Comparison of ENCODE assay signal across 1 cellular context in the genomic region with DNA sequence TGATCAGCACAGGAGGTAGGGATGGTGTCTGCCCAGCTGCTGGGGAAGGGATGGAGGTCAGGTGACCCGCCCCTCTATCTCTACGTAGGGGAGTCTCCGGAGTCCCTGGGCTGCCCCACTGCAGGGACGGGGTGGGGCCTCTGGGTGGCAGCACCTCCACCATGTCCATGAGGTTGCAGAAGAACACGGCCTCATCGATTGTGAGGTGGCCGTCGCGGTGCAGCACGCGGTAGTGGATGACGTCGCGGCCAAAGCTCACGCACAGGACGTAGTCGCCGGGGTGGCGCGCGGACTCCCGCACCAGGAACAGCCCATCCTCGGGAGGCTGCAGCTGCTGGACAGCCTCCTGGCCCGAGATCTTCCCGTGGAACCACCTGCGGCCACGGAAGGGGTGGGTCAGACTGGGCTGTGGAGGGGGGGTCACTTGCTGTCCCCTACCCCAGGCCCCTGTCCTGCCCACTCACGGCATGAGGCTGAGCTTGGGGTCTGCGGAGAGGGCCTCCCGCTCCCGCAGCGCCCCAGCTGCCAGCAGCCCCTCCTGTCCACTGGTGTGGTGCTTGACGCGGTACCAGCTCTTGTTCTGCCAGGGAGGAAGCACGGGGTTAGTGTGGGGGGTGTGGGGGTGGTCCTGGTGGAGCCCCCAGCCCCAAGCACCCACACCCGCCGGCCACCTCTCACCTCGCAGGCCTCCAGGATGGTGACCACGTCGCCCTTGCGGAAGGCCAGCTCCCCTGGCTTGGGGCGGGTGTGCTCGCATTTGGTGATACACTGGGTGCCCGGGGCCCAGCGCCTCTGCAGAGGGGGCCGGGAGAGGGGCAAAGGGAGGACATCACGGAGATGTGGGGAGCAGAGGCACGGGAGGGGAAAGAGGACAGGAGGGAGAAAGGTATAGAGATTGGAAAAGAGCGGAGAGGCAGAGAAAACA.
TF ChIP-seq lines count a peak whose summit lies in the region.

No MANE protein-coding gene starts in this region.

TF ChIP-seq in H1, 55 proteins besides CTCF, POLR2A, EP300 and RAD21:
- no peak for TF ChIP-seq EGR1 (IDR thresholded peaks at IDR 0.05; ENCODE audit: borderline replicate concordance, low read depth, low read length)
- TF ChIP-seq, protein P1, sequence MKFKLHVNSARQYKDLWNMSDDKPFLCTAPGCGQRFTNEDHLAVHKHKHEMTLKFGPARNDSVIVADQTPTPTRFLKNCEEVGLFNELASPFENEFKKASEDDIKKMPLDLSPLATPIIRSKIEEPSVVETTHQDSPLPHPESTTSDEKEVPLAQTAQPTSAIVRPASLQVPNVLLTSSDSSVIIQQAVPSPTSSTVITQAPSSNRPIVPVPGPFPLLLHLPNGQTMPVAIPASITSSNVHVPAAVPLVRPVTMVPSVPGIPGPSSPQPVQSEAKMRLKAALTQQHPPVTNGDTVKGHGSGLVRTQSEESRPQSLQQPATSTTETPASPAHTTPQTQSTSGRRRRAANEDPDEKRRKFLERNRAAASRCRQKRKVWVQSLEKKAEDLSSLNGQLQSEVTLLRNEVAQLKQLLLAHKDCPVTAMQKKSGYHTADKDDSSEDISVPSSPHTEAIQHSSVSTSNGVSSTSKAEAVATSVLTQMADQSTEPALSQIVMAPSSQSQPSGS (IDR thresholded peaks at IDR 0.05; ENCODE audit: low read length), result peak; percentile 54; the same call in 1 of the 2 replicates
- TF ChIP-seq, protein P2, sequence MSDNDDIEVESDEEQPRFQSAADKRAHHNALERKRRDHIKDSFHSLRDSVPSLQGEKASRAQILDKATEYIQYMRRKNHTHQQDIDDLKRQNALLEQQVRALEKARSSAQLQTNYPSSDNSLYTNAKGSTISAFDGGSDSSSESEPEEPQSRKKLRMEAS (IDR thresholded peaks at IDR 0.05), result peak; percentile 97
- TF ChIP-seq JUND (IDR thresholded peaks at IDR 0.05; ENCODE audit: low read length), result 0 out of 2 replicates have a peak, but pooled peaks have one; percentile 27
- TF ChIP-seq KDM5A (IDR thresholded peaks at IDR 0.05; ENCODE audit: low read length), result no peak
- no peak for TF ChIP-seq RBBP5 (IDR thresholded peaks at IDR 0.05; ENCODE audit: borderline replicate concordance, low read depth, low read length)
- no peak for TF ChIP-seq TAF1 (IDR thresholded peaks at IDR 0.05; ENCODE audit: low read depth, low read length)
- no peak for TF ChIP-seq BRCA1 (IDR thresholded peaks at IDR 0.05; ENCODE audit: low read depth, low read length)
- no peak for TF ChIP-seq TBP (IDR thresholded peaks at IDR 0.05; ENCODE audit: low read depth, low read length)
- no peak for TF ChIP-seq RXRA (IDR thresholded peaks at IDR 0.05; ENCODE audit: insufficient read depth, low read depth, low read length)
- TF ChIP-seq, protein P3, sequence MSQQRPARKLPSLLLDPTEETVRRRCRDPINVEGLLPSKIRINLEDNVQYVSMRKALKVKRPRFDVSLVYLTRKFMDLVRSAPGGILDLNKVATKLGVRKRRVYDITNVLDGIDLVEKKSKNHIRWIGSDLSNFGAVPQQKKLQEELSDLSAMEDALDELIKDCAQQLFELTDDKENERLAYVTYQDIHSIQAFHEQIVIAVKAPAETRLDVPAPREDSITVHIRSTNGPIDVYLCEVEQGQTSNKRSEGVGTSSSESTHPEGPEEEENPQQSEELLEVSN (IDR thresholded peaks at IDR 0.05), result peak; percentile 87
- TF ChIP-seq SP2 (IDR thresholded peaks at IDR 0.05; ENCODE audit: low read length), result no peak
- TF ChIP-seq CREB1 (IDR thresholded peaks at IDR 0.05), result peak; percentile 73
- TF ChIP-seq SRF (IDR thresholded peaks at IDR 0.05; ENCODE audit: low read depth, low read length), result no peak
- no peak for TF ChIP-seq JUN (IDR thresholded peaks at IDR 0.05; ENCODE audit: low read depth, low read length)
- TF ChIP-seq ZNF274 (IDR thresholded peaks at IDR 0.05; ENCODE audit: borderline replicate concordance, extremely low read depth, low read length), result no peak
- TF ChIP-seq KDM1A (IDR thresholded peaks at IDR 0.05; ENCODE audit: borderline replicate concordance, low read length), result no peak
- TF ChIP-seq, protein P4, sequence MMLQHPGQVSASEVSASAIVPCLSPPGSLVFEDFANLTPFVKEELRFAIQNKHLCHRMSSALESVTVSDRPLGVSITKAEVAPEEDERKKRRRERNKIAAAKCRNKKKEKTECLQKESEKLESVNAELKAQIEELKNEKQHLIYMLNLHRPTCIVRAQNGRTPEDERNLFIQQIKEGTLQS (IDR thresholded peaks at IDR 0.05; ENCODE audit: insufficient read depth, low read depth, low read length), result 0 out of 2 replicates have a peak, but pooled peaks have one; percentile 8
- no peak for TF ChIP-seq YY1 (IDR thresholded peaks at IDR 0.05; ENCODE audit: low read depth, low read length)
- TF ChIP-seq SUZ12 (IDR thresholded peaks at IDR 0.05; ENCODE audit: low read length), result no peak
- no peak for TF ChIP-seq PHF8 (conservative IDR thresholded peaks at IDR 0.05; ENCODE audit: low read depth, low read length)
- TF ChIP-seq CTBP2 (IDR thresholded peaks at IDR 0.05; ENCODE audit: borderline replicate concordance, insufficient read depth, insufficient read length, low read length), result no peak
- TF ChIP-seq CBX8 (IDR thresholded peaks at IDR 0.05; ENCODE audit: borderline replicate concordance, low read depth, low read length), result no peak
- TF ChIP-seq, protein P5, sequence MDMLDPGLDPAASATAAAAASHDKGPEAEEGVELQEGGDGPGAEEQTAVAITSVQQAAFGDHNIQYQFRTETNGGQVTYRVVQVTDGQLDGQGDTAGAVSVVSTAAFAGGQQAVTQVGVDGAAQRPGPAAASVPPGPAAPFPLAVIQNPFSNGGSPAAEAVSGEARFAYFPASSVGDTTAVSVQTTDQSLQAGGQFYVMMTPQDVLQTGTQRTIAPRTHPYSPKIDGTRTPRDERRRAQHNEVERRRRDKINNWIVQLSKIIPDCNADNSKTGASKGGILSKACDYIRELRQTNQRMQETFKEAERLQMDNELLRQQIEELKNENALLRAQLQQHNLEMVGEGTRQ (IDR thresholded peaks at IDR 0.05; ENCODE audit: low read length), result peak; percentile 62; the same call in 1 of the 2 replicates
- no peak for TF ChIP-seq SAP30 (IDR thresholded peaks at IDR 0.05; ENCODE audit: insufficient read depth, insufficient replicate concordance, low read length)
- no peak for TF ChIP-seq NANOG (IDR thresholded peaks at IDR 0.05; ENCODE audit: insufficient read depth, low read depth, low read length, poor library complexity, severe bottlenecking)
- TF ChIP-seq CBX5 (IDR thresholded peaks at IDR 0.05; ENCODE audit: low read depth, low read length), result no peak
- no peak for TF ChIP-seq TCF12 (IDR thresholded peaks at IDR 0.05; ENCODE audit: low read depth, low read length)
